In genomic region chr6:48136856-48137255, GRCh38 we compare ENCODE assay signal across 22 cellular contexts. TPM values are rescaled to one million over a fixed set of nuclear protein-coding genes. Genes with fewer than 3 reads are reported as not detected.
DNase-seq lines count a peak whose midpoint lies in the region; ATAC-seq and TF ChIP-seq lines count a peak whose summit lies in the region.
"Had no signal": no experiment of that assay in that cellular context is flagged by ENCODE, and none has a peak within 500 bp of the region (broad histone marks: within the 10 kb centered on the region; RNA-seq: fewer than 3 reads in every experiment).

No MANE protein-coding gene starts in this region.

- 26% methylated on average over 2 of the region's 2 CpGs for WGBS in right lobe of liver (ENCODE audit: insufficient coverage, low coverage, low lambda C conversion rate, missing lambda C conversion rate)

- H3K4me1 Mint-ChIP-seq in activated CD8-positive, alpha-beta T cell treated with anti-CD3 and anti-CD28 coated beads for 36 hours (ENCODE audit: low read depth), result no peaks in the 10 kb centered on the region
- H3K4me1 Mint-ChIP-seq: CD8-positive, alpha-beta memory T cell; natural killer cell; T-helper 17 cell had no signal

- H3K27me3 Mint-ChIP-seq in activated CD8-positive, alpha-beta T cell treated with anti-CD3 and anti-CD28 coated beads for 36 hours, result peaks cover 1% of the 10 kb centered on the region
- H3K27me3 Mint-ChIP-seq: CD8-positive, alpha-beta memory T cell; T-helper 17 cell had no signal

- H3K27ac Mint-ChIP-seq in activated CD8-positive, alpha-beta T cell treated with anti-CD3 and anti-CD28 coated beads for 36 hours, result no peak overlapping the region
- H3K27ac Mint-ChIP-seq: CD8-positive, alpha-beta memory T cell; natural killer cell; T-helper 17 cell had no signal

- DNase-seq in LHCN-M2 (ENCODE audit: low read depth) (peak; percentile 26), choroid plexus epithelial cell (ENCODE audit: low read depth) (peak; percentile 67), iris pigment epithelial cell (ENCODE audit: low read depth) (peak; percentile 14), foreskin keratinocyte (no peak), right lobe of liver (no peak)
- no peak for DNase-seq in activated CD8-positive, alpha-beta T cell treated with anti-CD3 and anti-CD28 coated beads for 36 hours
- no peak for DNase-seq in stimulated activated CD4-positive, alpha-beta T cell treated with anti-CD3 and anti-CD28 coated beads, Interleukin-1b, Interleukin-23, amount 100 ng/mL, for 48 hours
- DNase-seq: activated CD4-positive, alpha-beta T cell treated with anti-CD3 and anti-CD28 coated beads for 1 hour; activated gamma-delta T cell; AML-193; CD8-positive, alpha-beta memory T cell; GF-D8; head of caudate nucleus; KG1; MV-4-11; natural killer cell; NCI-H526 treated with DMSO at 0.1 percent for 48 hours; Peyer's patch; retina; stimulated activated naive CD4-positive, alpha-beta T cell treated with Interleukin-2 at 50 U/mL for 16 hours; T-helper 17 cell had no signal

- H3K27me3 ChIP-seq in foreskin keratinocyte (no peaks in the 10 kb centered on the region), right lobe of liver (no peaks in the 10 kb centered on the region)
- H3K27me3 ChIP-seq: Peyer's patch had no signal

- intact Hi-C loops in activated CD8-positive, alpha-beta T cell treated with anti-CD3 and anti-CD28 coated beads for 36 hours (cut with micrococcal nuclease), result no loop called here
- intact Hi-C loops in right lobe of liver (cut with DNase I), result no loop called here

- ATAC-seq in activated CD8-positive, alpha-beta T cell treated with anti-CD3 and anti-CD28 coated beads for 36 hours, result no peak
- ATAC-seq in foreskin keratinocyte (no peak), right lobe of liver (no peak)
- ATAC-seq: natural killer cell, T-helper 17 cell had no signal

- no peak for TF ChIP-seq POLR2A in right lobe of liver (IDR thresholded peaks at IDR 0.05)

- H3K36me3 Mint-ChIP-seq in activated CD8-positive, alpha-beta T cell treated with anti-CD3 and anti-CD28 coated beads for 36 hours (ENCODE audit: low read depth), result no peaks in the 10 kb centered on the region
- H3K36me3 Mint-ChIP-seq: CD8-positive, alpha-beta memory T cell; natural killer cell had no signal

- CTCF ChIA-PET in activated CD8-positive, alpha-beta T cell treated with anti-CD3 and anti-CD28 coated beads for 36 hours (lab: Charles Lee), result no interaction called here

- no peaks in the 10 kb centered on the region for H3K9me3 ChIP-seq in right lobe of liver
- H3K9me3 ChIP-seq: Peyer's patch, thoracic aorta had no signal

- H3K36me3 ChIP-seq in right lobe of liver, result no peaks in the 10 kb centered on the region
- H3K36me3 ChIP-seq: Peyer's patch, thoracic aorta had no signal

- H3K4me3 ChIP-seq in choroid plexus epithelial cell (ENCODE audit: low read depth, low read length) (no peak overlapping the region), right lobe of liver (no peak overlapping the region)
- H3K4me3 ChIP-seq: Peyer's patch, thoracic aorta had no signal

- H3K4me1 ChIP-seq in foreskin keratinocyte, result peaks cover 18% of the 10 kb centered on the region
- no peaks in the 10 kb centered on the region for H3K4me1 ChIP-seq in right lobe of liver
- H3K4me1 ChIP-seq: Peyer's patch had no signal

- H3K27ac ChIP-seq in foreskin keratinocyte, result no peak overlapping the region
- H3K27ac ChIP-seq in right lobe of liver, result no peak overlapping the region
- H3K27ac ChIP-seq: Peyer's patch, thoracic aorta had no signal

- H3K9me3 Mint-ChIP-seq in activated CD8-positive, alpha-beta T cell treated with anti-CD3 and anti-CD28 coated beads for 36 hours, result no peaks in the 10 kb centered on the region

- H3K4me3 Mint-ChIP-seq in activated CD8-positive, alpha-beta T cell treated with anti-CD3 and anti-CD28 coated beads for 36 hours, result no peak overlapping the region
- H3K4me3 Mint-ChIP-seq: CD8-positive, alpha-beta memory T cell; natural killer cell; T-helper 17 cell had no signal

- POLR2A ChIA-PET in activated CD8-positive, alpha-beta T cell treated with anti-CD3 and anti-CD28 coated beads for 36 hours (lab: Charles Lee), result no interaction called here

- no peak for TF ChIP-seq CTCF in choroid plexus epithelial cell (conservative IDR thresholded peaks at IDR 0.05; ENCODE audit: low read depth, low read length)
- no peak for TF ChIP-seq CTCF in activated CD8-positive, alpha-beta T cell treated with anti-CD3 and anti-CD28 coated beads for 36 hours (IDR thresholded peaks at IDR 0.05)
- no peak for TF ChIP-seq CTCF in foreskin keratinocyte (conservative IDR thresholded peaks at IDR 0.05)
- TF ChIP-seq CTCF in right lobe of liver (IDR thresholded peaks at IDR 0.05), result no peak

RNA-seq across cellular contexts. Expression of gene PTCHD4, which starts 25.9 kb away (rescaled TPM):
- total RNA-seq in LHCN-M2 (2014; rRNA removed) (21.0 and 23.6 TPM in 2 replicates), foreskin keratinocyte (0.20 and 0.25 TPM in 2 replicates), right lobe of liver (under 1 TPM in 3 of 6 experiments, not detected in 3; 0.12 to 0.18 (median 0.15) TPM)
- polyA plus RNA-seq in LHCN-M2 (2012), result 4.9 TPM
- total RNA-seq in activated CD8-positive, alpha-beta T cell treated with anti-CD3 and anti-CD28 coated beads for 36 hours, result not detected
- polyA plus RNA-seq in foreskin keratinocyte, result 0.08 and 0.13 TPM in 2 replicates
- total RNA-seq: CD8-positive, alpha-beta memory T cell; natural killer cell; Peyer's patch; T-helper 17 cell had no signal
- polyA plus RNA-seq: CD8-positive, alpha-beta memory T cell had no signal

Comparison
In these comparisons a context has a peak if more than half of its experiments do, and no peak if none do; other contexts are left out.
1. DNase-seq: peak in LHCN-M2 (single experiment), choroid plexus epithelial cell (single experiment) and iris pigment epithelial cell (single experiment); none in activated CD8-positive, alpha-beta T cell treated with anti-CD3 and anti-CD28 coated beads for 36 hours (single experiment), stimulated activated CD4-positive, alpha-beta T cell treated with anti-CD3 and anti-CD28 coated beads, Interleukin-1b, Interleukin-23, amount 100 ng/mL, for 48 hours (single experiment), foreskin keratinocyte (0 of 2) and right lobe of liver (0 of 3).
2. RNA of gene PTCHD4, which starts 25.9 kb away (total RNA-seq): 21.0 to 23.6 TPM in LHCN-M2; 0.20 to 0.25 TPM in foreskin keratinocyte, 0.12 to 0.18 TPM in right lobe of liver and not detected in activated CD8-positive, alpha-beta T cell treated with anti-CD3 and anti-CD28 coated beads for 36 hours; every median in the first group is over 10 times any median in the second.